Comparison of ENCODE assay signal across 1 cellular context in genomic region chr22:19834599-19834998, GRCh38.
TF ChIP-seq lines count a peak whose summit lies in the region.

No MANE protein-coding gene starts in this region.

TF ChIP-seq in K562, 482 proteins besides CTCF, POLR2A, EP300 and RAD21 (continued from another document):
- TF ChIP-seq ZNF165 (CRISPR knock-in tag; IDR thresholded peaks at IDR 0.05; ENCODE audit: borderline replicate concordance) = no peak
- no peak for TF ChIP-seq SRSF1 (IDR thresholded peaks at IDR 0.05; ENCODE audit: low read depth, low read length)
- TF ChIP-seq CSDE1 (IDR thresholded peaks at IDR 0.05) = peak in 1 of 2 experiments; percentile 79; a peak in 1 of 4 replicates
- no peak for TF ChIP-seq TGIF2 (CRISPR knock-in tag; IDR thresholded peaks at IDR 0.05)
- no peak for TF ChIP-seq FOXK2 (conservative IDR thresholded peaks at IDR 0.05 in 1 of 2, IDR thresholded peaks at IDR 0.05 in 1 of 2; ENCODE audit: low read depth in 2 of 2)
- no peak for TF ChIP-seq ZNF431 (CRISPR knock-in tag; IDR thresholded peaks at IDR 0.05)
- no peak for TF ChIP-seq ID3 (CRISPR knock-in tag; IDR thresholded peaks at IDR 0.05)
- no peak for TF ChIP-seq ID3 (tag; IDR thresholded peaks at IDR 0.05)
- no peak for TF ChIP-seq ZNF140 (CRISPR knock-in tag; IDR thresholded peaks at IDR 0.05)
- no peak for TF ChIP-seq POLR2H (tag; IDR thresholded peaks at IDR 0.05; ENCODE audit: low read depth)
- TF ChIP-seq NR3C1 (CRISPR knock-in tag; IDR thresholded peaks at IDR 0.05) = no peak
- no peak for TF ChIP-seq YY1 (IDR thresholded peaks at IDR 0.05; ENCODE audit: borderline replicate concordance in 1 of 3, control insufficient read depth in 1 of 3, extremely low read depth in 1 of 3, insufficient read depth in 3 of 3, insufficient read length in 1 of 3, insufficient replicate concordance in 2 of 3, low read depth in 1 of 3, low read length in 2 of 3)
- TF ChIP-seq HLTF (IDR thresholded peaks at IDR 0.05) = peak; percentile 95
- TF ChIP-seq FOXA3 (CRISPR knock-in tag; conservative IDR thresholded peaks at IDR 0.05 in 1 of 2, IDR thresholded peaks at IDR 0.05 in 1 of 2) = no peak
- no peak for TF ChIP-seq MBD2 (IDR thresholded peaks at IDR 0.05; ENCODE audit: borderline replicate concordance, low read depth)
- no peak for TF ChIP-seq ZNF143 (CRISPR knock-in tag; IDR thresholded peaks at IDR 0.05)
- TF ChIP-seq THAP12 (CRISPR knock-in tag; IDR thresholded peaks at IDR 0.05) = no peak
- no peak for TF ChIP-seq IRF2 (CRISPR knock-in tag; IDR thresholded peaks at IDR 0.05)
- no peak for TF ChIP-seq PTTG1 (tag; IDR thresholded peaks at IDR 0.05; ENCODE audit: low read depth)
- TF ChIP-seq ZNF507 (tag; conservative IDR thresholded peaks at IDR 0.05) = peak; percentile 98
- TF ChIP-seq ETS2 (tag; IDR thresholded peaks at IDR 0.05; ENCODE audit: borderline replicate concordance, poor library complexity, severe bottlenecking) = no peak
- TF ChIP-seq CXXC5 (CRISPR knock-in tag; IDR thresholded peaks at IDR 0.05) = no peak
- no peak for TF ChIP-seq THAP7 (CRISPR knock-in tag; IDR thresholded peaks at IDR 0.05)
- TF ChIP-seq NR1H2 (CRISPR knock-in tag; IDR thresholded peaks at IDR 0.05) = no peak
- no peak for TF ChIP-seq NCOA2 (IDR thresholded peaks at IDR 0.05; ENCODE audit: partially characterized antibody in 2 of 2)
- no peak for TF ChIP-seq RUNX1 (IDR thresholded peaks at IDR 0.05; ENCODE audit: low read depth)
- TF ChIP-seq SFPQ (IDR thresholded peaks at IDR 0.05; ENCODE audit: low read depth, low read length) = no peak
- no peak for TF ChIP-seq CEBPZ (IDR thresholded peaks at IDR 0.05; ENCODE audit: borderline replicate concordance, low read depth, low read length)
- TF ChIP-seq ZKSCAN8 (CRISPR knock-in tag; IDR thresholded peaks at IDR 0.05) = no peak
- no peak for TF ChIP-seq LEF1 (IDR thresholded peaks at IDR 0.05)
- TF ChIP-seq ATF3 (IDR thresholded peaks at IDR 0.05) = no peak
- TF ChIP-seq ATF3 (CRISPR knock-in tag; conservative IDR thresholded peaks at IDR 0.05) = no peak
- TF ChIP-seq ZHX1 (conservative IDR thresholded peaks at IDR 0.05; ENCODE audit: low read length) = no peak
- TF ChIP-seq SMARCB1 (IDR thresholded peaks at IDR 0.05; ENCODE audit: insufficient read length, low read depth) = no peak
- TF ChIP-seq ZNF696 (CRISPR knock-in tag; conservative IDR thresholded peaks at IDR 0.05) = no peak
- no peak for TF ChIP-seq ZNF436 (CRISPR knock-in tag; IDR thresholded peaks at IDR 0.05)
- no peak for TF ChIP-seq ZNF699 (CRISPR knock-in tag; IDR thresholded peaks at IDR 0.05; ENCODE audit: insufficient replicate concordance)
- TF ChIP-seq ZNF311 (CRISPR knock-in tag; IDR thresholded peaks at IDR 0.05) = no peak
- no peak for TF ChIP-seq ZBTB43 (CRISPR knock-in tag; IDR thresholded peaks at IDR 0.05)
- TF ChIP-seq TAF1 (IDR thresholded peaks at IDR 0.05; ENCODE audit: control insufficient read depth, extremely low read depth, insufficient read depth, low read length, severe bottlenecking) = no peak
- TF ChIP-seq RB1 (IDR thresholded peaks at IDR 0.05; ENCODE audit: low read depth) = no peak
- no peak for TF ChIP-seq L3MBTL2 (IDR thresholded peaks at IDR 0.05)
- no peak for TF ChIP-seq ZNF695 (CRISPR knock-in tag; IDR thresholded peaks at IDR 0.05)
- TF ChIP-seq SRSF9 (IDR thresholded peaks at IDR 0.05; ENCODE audit: borderline replicate concordance, low read depth, low read length) = no peak
- no peak for TF ChIP-seq CHAMP1 (IDR thresholded peaks at IDR 0.05)
- no peak for TF ChIP-seq CREB1 (IDR thresholded peaks at IDR 0.05)
- no peak for TF ChIP-seq CREB1 (CRISPR knock-in tag; IDR thresholded peaks at IDR 0.05)
- TF ChIP-seq HMG20B (CRISPR knock-in tag; IDR thresholded peaks at IDR 0.05) = no peak
- no peak for TF ChIP-seq ZBTB9 (CRISPR knock-in tag; IDR thresholded peaks at IDR 0.05)
- TF ChIP-seq RBM14 (IDR thresholded peaks at IDR 0.05; ENCODE audit: borderline replicate concordance, insufficient read depth, low read depth, low read length) = no peak
- TF ChIP-seq FOXA1 (IDR thresholded peaks at IDR 0.05; ENCODE audit: borderline replicate concordance) = no peak
- no peak for TF ChIP-seq MCM7 (IDR thresholded peaks at IDR 0.05)
- no peak for TF ChIP-seq SAFB (IDR thresholded peaks at IDR 0.05; ENCODE audit: borderline replicate concordance, low read depth, low read length)
- no peak for TF ChIP-seq PRPF4 (IDR thresholded peaks at IDR 0.05; ENCODE audit: insufficient read depth, low read depth, low read length, poor library complexity, severe bottlenecking)
TF ChIP-seq in K562: peak in this region for 23.
